8 cellular contexts compared by ENCODE assay signal in the genomic region with DNA sequence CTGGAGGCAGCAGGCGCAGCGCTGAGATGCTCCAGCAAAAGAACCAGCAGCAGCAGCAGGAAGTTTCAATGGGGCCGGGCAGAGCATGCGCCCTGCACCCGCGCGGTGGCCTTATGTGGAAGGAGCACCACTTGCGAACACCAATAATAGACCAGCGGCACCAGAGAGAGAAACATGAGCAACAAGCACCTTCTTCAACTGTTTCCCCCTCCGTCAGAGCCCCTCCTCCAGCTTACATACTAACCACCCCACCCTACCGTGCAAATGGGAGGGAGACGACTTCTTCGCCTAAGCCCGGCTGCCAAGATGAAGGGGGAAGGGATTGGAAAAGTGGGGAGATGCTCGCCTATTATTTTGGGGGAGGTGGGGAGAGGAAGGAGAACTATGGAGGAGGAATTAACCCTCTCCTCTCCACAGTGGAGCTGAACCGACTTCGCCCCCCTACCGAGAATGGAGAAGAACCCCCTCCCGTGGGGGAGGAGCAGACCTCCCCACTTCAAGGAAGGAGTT. TPM values are rescaled to one million over a fixed set of nuclear protein-coding genes. Genes with fewer than 3 reads are reported as not detected.
DNase-seq lines count a peak whose midpoint lies in the region; ATAC-seq and TF ChIP-seq lines count a peak whose summit lies in the region.

No MANE protein-coding gene starts in this region.

- no peaks in the 10 kb centered on the region for H3K27me3 Mint-ChIP-seq in activated CD4-positive, alpha-beta T cell treated with anti-CD3 and anti-CD28 coated beads, Interleukin-2, amount 10 ng/mL, durations not matched to agents 24 days and 14 days

- peak overlapping the region; percentile 97 to 99 for H3K27ac ChIP-seq in coronary artery

- ATAC-seq in GM19328 (IDR thresholded peaks at IDR 0.05; ENCODE audit: unreplicated experiment) (peak; percentile 39), HG03520 (IDR thresholded peaks at IDR 0.05; ENCODE audit: unreplicated experiment) (peak; percentile 52), left lobe of liver (peak; percentile 54)

- intact Hi-C loops in activated CD4-positive, alpha-beta T cell treated with anti-CD3 and anti-CD28 coated beads, Interleukin-2, amount 10 ng/mL, durations not matched to agents 24 days and 14 days (cut with micrococcal nuclease) = no loop called here

- peak overlapping the region; percentile 92 for H3K27ac Mint-ChIP-seq in activated CD4-positive, alpha-beta T cell treated with anti-CD3 and anti-CD28 coated beads, Interleukin-2, amount 10 ng/mL, durations not matched to agents 24 days and 14 days

- H3K4me3 Mint-ChIP-seq in activated CD4-positive, alpha-beta T cell treated with anti-CD3 and anti-CD28 coated beads, Interleukin-2, amount 10 ng/mL, durations not matched to agents 24 days and 14 days = peak overlapping the region; percentile 98

- no peaks in the 10 kb centered on the region for H3K36me3 ChIP-seq in BJ (ENCODE audit: control insufficient read depth, insufficient read depth, low read length)

- H3K27me3 ChIP-seq in BJ (ENCODE audit: control insufficient read depth, insufficient read depth, low read length) = no peaks in the 10 kb centered on the region

- no peaks in the 10 kb centered on the region for H3K9me3 Mint-ChIP-seq in activated CD4-positive, alpha-beta T cell treated with anti-CD3 and anti-CD28 coated beads, Interleukin-2, amount 10 ng/mL, durations not matched to agents 24 days and 14 days

- TF ChIP-seq CTCF in BJ (IDR thresholded peaks at IDR 0.05; ENCODE audit: insufficient read depth, low read depth, low read length) (peak; percentile 22; the same call in 1 of the 2 replicates), coronary artery (IDR thresholded peaks at IDR 0.05) (no peak)

- peak overlapping the region; percentile 85 for H3K4me3 ChIP-seq in BJ (ENCODE audit: low read depth, low read length)
- peak overlapping the region; percentile 97 for H3K4me3 ChIP-seq in coronary artery

- peak; percentile 43 for DNase-seq in BJ (ENCODE audit: low read depth)
- peak; percentile 92 to 95 for DNase-seq in NCI-H526 (lab: John Stamatoyannopoulos, UW)
- DNase-seq in activated CD4-positive, alpha-beta T cell treated with anti-CD3 and anti-CD28 coated beads, Interleukin-2, amount 10 ng/mL, durations not matched to agents 24 days and 14 days = peak; percentile 95
- DNase-seq in coronary artery (ENCODE audit: low spot score) = peak; percentile 89
- peak; percentile 81 for DNase-seq in left lobe of liver (ENCODE audit: low spot score)
- DNase-seq in stimulated activated CD4-positive, alpha-beta T cell treated with anti-CD3 and anti-CD28 coated beads, Interleukin-1b, Interleukin-23, amount 100 ng/mL, for 48 hours = peak; percentile 84

- peaks cover 33% of the 10 kb centered on the region for H3K4me1 Mint-ChIP-seq in activated CD4-positive, alpha-beta T cell treated with anti-CD3 and anti-CD28 coated beads, Interleukin-2, amount 10 ng/mL, durations not matched to agents 24 days and 14 days

- H3K36me3 Mint-ChIP-seq in activated CD4-positive, alpha-beta T cell treated with anti-CD3 and anti-CD28 coated beads, Interleukin-2, amount 10 ng/mL, durations not matched to agents 24 days and 14 days (ENCODE audit: low read depth) = peaks cover 10% of the 10 kb centered on the region

- POLR2A ChIA-PET in BJ (lab: Charles Lee) = no interaction called here

- CTCF ChIA-PET in BJ (lab: Yijun Ruan, JAX) = interaction anchor here (0.9 to 1.7 kb wide), 2 partner anchors 175 to 181 kb away, joined by 3 to 5 read pairs; partner anchors contain the start of gene INTS4

RNA-seq across cellular contexts. Expression of gene RSF1, which starts 1.1 kb away (rescaled TPM):
- polyA plus RNA-seq in BJ (2011; rRNA removed) = 6.0 and 12.0 TPM in 2 replicates
- polyA minus RNA-seq in BJ (2011; rRNA and poly(A)+ RNA removed) = 9.6 and 16.4 TPM in 2 replicates
- 45.3 and 47.6 TPM in 2 replicates for total RNA-seq in activated CD4-positive, alpha-beta T cell treated with anti-CD3 and anti-CD28 coated beads, Interleukin-2, amount 10 ng/mL, durations not matched to agents 24 days and 14 days
- 19.9 TPM for total RNA-seq in left lobe of liver

RNA-seq across cellular contexts. Expression of gene AAMDC, which starts 1.5 kb away (rescaled TPM):
- polyA plus RNA-seq in BJ (2011; rRNA removed) = 33.0 and 46.9 TPM in 2 replicates
- polyA minus RNA-seq in BJ (2011; rRNA and poly(A)+ RNA removed) = 6.0 and 7.0 TPM in 2 replicates
- total RNA-seq in activated CD4-positive, alpha-beta T cell treated with anti-CD3 and anti-CD28 coated beads, Interleukin-2, amount 10 ng/mL, durations not matched to agents 24 days and 14 days = 1.3 and 1.4 TPM in 2 replicates
- total RNA-seq in left lobe of liver = 18.5 TPM

Comparison
In these comparisons a context has a peak if more than half of its experiments do, and no peak if none do; other contexts are left out.
1. Peak in every context shown above with its lines: DNase-seq, ATAC-seq, H3K4me3 ChIP-seq and H3K27ac ChIP-seq.
2. DNase-seq: peak in every context shown above with its lines; median percentile 95 in activated CD4-positive, alpha-beta T cell treated with anti-CD3 and anti-CD28 coated beads, Interleukin-2, amount 10 ng/mL, durations not matched to agents 24 days and 14 days; 94 in NCI-H526; 89 in coronary artery; 84 in stimulated activated CD4-positive, alpha-beta T cell treated with anti-CD3 and anti-CD28 coated beads, Interleukin-1b, Interleukin-23, amount 100 ng/mL, for 48 hours; 81 in left lobe of liver; 43 in BJ.